29 cellular contexts compared by ENCODE assay signal in genomic region chr9:13022756-13023155, GRCh38.
"Had no signal": no experiment of that assay in that cellular context is flagged by ENCODE, and none has a peak within 500 bp of the region (broad histone marks: within the 10 kb centered on the region; RNA-seq: fewer than 3 reads in every experiment).

No MANE protein-coding gene starts in this region.

- H3K36me3 ChIP-seq: breast epithelium, colonic mucosa, esophagus squamous epithelium, gastroesophageal sphincter, heart right ventricle, WERI-Rb-1 had no signal

- H3K4me1 ChIP-seq: breast epithelium, colonic mucosa, gastroesophageal sphincter, heart right ventricle had no signal

- ATAC-seq: activated CD4-positive, alpha-beta T cell treated with anti-CD3 and anti-CD28 coated beads for 36 hours; activated CD8-positive, alpha-beta memory T cell treated with anti-CD3 and anti-CD28 coated beads, Interleukin-2, amount 10 ng/mL, durations not matched to agents 7 days and 5 days; activated CD8-positive, alpha-beta T cell treated with anti-CD3 and anti-CD28 coated beads, Interleukin-2, amount 10 ng/mL, durations not matched to agents 7 days and 5 days; activated naive CD4-positive, alpha-beta T cell treated with anti-CD3 and anti-CD28 coated beads, Interleukin-2, amount 50 U/mL, for 72 hours; gastroesophageal sphincter; heart right ventricle had no signal

- H3K27ac ChIP-seq: breast epithelium, colonic mucosa, epithelial cell of prostate, esophagus squamous epithelium, gastroesophageal sphincter, heart right ventricle, WERI-Rb-1 had no signal

- H3K27me3 ChIP-seq: breast epithelium, colonic mucosa, esophagus squamous epithelium, gastroesophageal sphincter, heart right ventricle had no signal

- H3K4me3 ChIP-seq: breast epithelium, colonic mucosa, esophagus squamous epithelium, gastroesophageal sphincter, heart right ventricle had no signal

- FAIRE-seq: endometrium, endothelial cell of umbilical vein had no signal

- H3K9me3 ChIP-seq: breast epithelium, colonic mucosa, esophagus squamous epithelium, gastroesophageal sphincter had no signal

- DNase-seq: activated B cell treated with CpG ODN at 0.5 μM for 24 hours; activated CD4-positive, alpha-beta memory T cell treated with anti-CD3 and anti-CD28 coated beads for 36 hours; activated CD4-positive, alpha-beta T cell treated with anti-CD3 and anti-CD28 coated beads for 36 hours; activated CD4-positive, alpha-beta T cell treated with anti-CD3 and anti-CD28 coated beads, Interleukin-2, amount 10 ng/mL, durations not matched to agents 24 days and 14 days; activated CD4-positive, CD25-positive, alpha-beta regulatory T cell treated with anti-CD3 and anti-CD28 coated beads, Interleukin-2, amount 50 U/mL, for 72 hours; activated CD8-positive, alpha-beta memory T cell treated with anti-CD3 and anti-CD28 coated beads, Interleukin-2, amount 10 ng/mL, durations not matched to agents 7 days and 5 days; activated CD8-positive, alpha-beta memory T cell treated with anti-CD3 and anti-CD28 coated beads, Interleukin-2, amount 50 U/mL, for 4 hours; activated CD8-positive, alpha-beta T cell treated with anti-CD3 and anti-CD28 coated beads, Interleukin-2, amount 10 ng/mL, durations not matched to agents 7 days and 5 days; activated effector memory CD4-positive, alpha-beta T cell treated with anti-CD3 and anti-CD28 coated beads, Interleukin-2, amount 50 U/mL, for 16 hours; activated naive CD4-positive, alpha-beta T cell; activated naive CD4-positive, alpha-beta T cell treated with anti-CD3 and anti-CD28 coated beads, Interleukin-2, amount 10 ng/mL, durations not matched to agents 7 days and 5 days; activated naive CD8-positive, alpha-beta T cell treated with anti-CD3 and anti-CD28 coated beads, Interleukin-2, amount 10 ng/mL, durations not matched to agents 7 days and 5 days; activated T-cell treated with anti-CD3 and anti-CD28 coated beads, Interleukin-2, amount 50 U/mL, for 1 hour; activated T-cell treated with anti-CD3 and anti-CD28 coated beads, Interleukin-2, amount 50 U/mL, for 48 hours; amniotic stem cell; anterior cingulate cortex; colonic mucosa; effector CD8-positive, alpha-beta T cell; esophagus squamous epithelium; foreskin melanocyte; heart right ventricle; T-helper 2 cell; WERI-Rb-1 had no signal
